1 cellular context compared by ENCODE assay signal in the genomic region with DNA sequence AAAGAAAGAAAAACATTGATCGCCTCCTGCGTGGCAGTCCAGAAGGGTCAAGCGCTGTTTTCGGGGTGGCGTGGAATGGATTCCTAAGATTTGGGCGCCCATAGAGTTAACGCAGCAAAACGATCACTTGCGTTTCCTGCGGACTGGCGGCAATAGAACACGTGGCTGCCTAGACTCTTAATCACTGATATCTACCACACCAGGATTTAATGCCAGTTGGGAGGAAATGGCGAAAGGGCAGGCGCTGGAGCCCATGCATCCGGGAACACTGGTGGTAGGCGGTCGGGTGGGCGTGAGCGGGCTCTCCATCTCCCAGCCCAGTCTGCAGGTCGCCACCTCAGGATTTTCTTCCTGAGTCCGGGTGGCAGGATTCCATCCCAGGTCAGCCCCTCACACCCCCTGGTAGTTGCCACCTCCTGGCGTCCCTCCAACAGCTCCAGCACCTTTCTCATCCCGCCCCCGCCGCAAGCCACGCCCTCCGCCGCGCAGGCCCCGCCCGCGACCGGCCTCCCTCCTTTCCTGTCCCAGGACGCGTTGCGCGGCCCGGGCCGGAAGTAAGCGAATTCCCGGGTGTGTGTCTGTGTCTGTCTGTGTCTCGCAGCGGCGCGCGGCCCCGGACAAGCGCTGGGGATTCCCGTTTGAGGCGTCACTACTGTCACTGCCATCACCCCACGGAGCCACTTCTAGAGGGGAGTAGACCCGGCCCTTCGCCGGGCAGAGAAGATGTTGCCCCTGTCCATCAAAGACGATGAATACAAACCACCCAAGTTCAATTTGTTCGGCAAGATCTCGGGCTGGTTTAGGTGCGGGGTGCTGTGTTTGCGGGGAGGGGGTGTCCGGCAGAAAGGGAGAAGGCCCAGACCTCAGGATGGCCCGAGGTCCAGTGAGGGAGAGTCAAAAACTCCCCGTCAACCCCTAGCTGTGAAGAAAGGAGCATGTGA.
TF ChIP-seq lines count a peak whose summit lies in the region.

A gene with protein sequence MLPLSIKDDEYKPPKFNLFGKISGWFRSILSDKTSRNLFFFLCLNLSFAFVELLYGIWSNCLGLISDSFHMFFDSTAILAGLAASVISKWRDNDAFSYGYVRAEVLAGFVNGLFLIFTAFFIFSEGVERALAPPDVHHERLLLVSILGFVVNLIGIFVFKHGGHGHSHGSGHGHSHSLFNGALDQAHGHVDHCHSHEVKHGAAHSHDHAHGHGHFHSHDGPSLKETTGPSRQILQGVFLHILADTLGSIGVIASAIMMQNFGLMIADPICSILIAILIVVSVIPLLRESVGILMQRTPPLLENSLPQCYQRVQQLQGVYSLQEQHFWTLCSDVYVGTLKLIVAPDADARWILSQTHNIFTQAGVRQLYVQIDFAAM (plus strand): TSS at position 551 of the 941 bp plus-strand sequence. CDS start 173 bp downstream, at position 724.

TF ChIP-seq in Ishikawa, 13 proteins besides CTCF, POLR2A, EP300 and RAD21 (continued from another document):
- TF ChIP-seq USF1 (IDR thresholded peaks at IDR 0.05) (peak; percentile 58; the same call in 1 of the 2 replicates), FOXM1 (IDR thresholded peaks at IDR 0.05; ENCODE audit: borderline replicate concordance, low read depth) (no peak), CEBPB (IDR thresholded peaks at IDR 0.05) (no peak), TEAD4 (IDR thresholded peaks at IDR 0.05) (peak; percentile 27; the same call in 1 of the 2 replicates), EGR1 (IDR thresholded peaks at IDR 0.05) (peak; percentile 64; the same call in 1 of the 2 replicates)
